Comparison of ENCODE assay signal across 24 cellular contexts in genomic region chr7:132216847-132217246, GRCh38.
A peak's percentile ranks its signal among the peaks of the same experiment; 100 is the strongest.
DNase-seq lines count a peak whose midpoint lies in the region; ATAC-seq and TF ChIP-seq lines count a peak whose summit lies in the region.
"Had no signal": no experiment of that assay in that cellular context is flagged by ENCODE, and none has a peak within 500 bp of the region (broad histone marks: within the 10 kb centered on the region; RNA-seq: fewer than 3 reads in every experiment).

No MANE protein-coding gene starts in this region.

- POLR2A ChIA-PET in WTC11 (lab: Charles Lee), result no interaction called here

- H3K4me3 ChIP-seq in sigmoid colon, result no peak overlapping the region
- H3K4me3 ChIP-seq: BLaER1 had no signal

- H3K4me1 Mint-ChIP-seq in WTC11 (peaks cover 38% of the 10 kb centered on the region), mesothelial cell of epicardium (peaks cover 33% of the 10 kb centered on the region)
- H3K4me1 Mint-ChIP-seq: CD14-positive monocyte; CD4-positive, alpha-beta memory T cell; CD4-positive, CD25-positive, alpha-beta regulatory T cell; CD8-positive, alpha-beta memory T cell had no signal

- no peaks in the 10 kb centered on the region for H3K27me3 Mint-ChIP-seq in WTC11 (ENCODE audit: low read depth)
- H3K27me3 Mint-ChIP-seq in mesothelial cell of epicardium (ENCODE audit: low read depth), result peaks cover 3% of the 10 kb centered on the region
- H3K27me3 Mint-ChIP-seq: CD4-positive, CD25-positive, alpha-beta regulatory T cell had no signal

- no peaks in the 10 kb centered on the region for H3K36me3 ChIP-seq in sigmoid colon
- H3K36me3 ChIP-seq: BE2C, BLaER1 had no signal

- H3K4me3 Mint-ChIP-seq in WTC11, result no peak overlapping the region
- no peak overlapping the region for H3K4me3 Mint-ChIP-seq in mesothelial cell of epicardium
- H3K4me3 Mint-ChIP-seq: CD14-positive monocyte; CD4-positive, alpha-beta memory T cell; CD4-positive, CD25-positive, alpha-beta regulatory T cell; CD8-positive, alpha-beta memory T cell had no signal

- H3K36me3 Mint-ChIP-seq in WTC11 (no peaks in the 10 kb centered on the region), mesothelial cell of epicardium (no peaks in the 10 kb centered on the region)
- H3K36me3 Mint-ChIP-seq: CD14-positive monocyte; CD4-positive, alpha-beta memory T cell; CD4-positive, CD25-positive, alpha-beta regulatory T cell; CD8-positive, alpha-beta memory T cell had no signal

- H3K27ac Mint-ChIP-seq in WTC11 (no peak overlapping the region), mesothelial cell of epicardium (peak overlapping the region; percentile 78)
- H3K27ac Mint-ChIP-seq: CD14-positive monocyte; CD4-positive, alpha-beta memory T cell; CD4-positive, CD25-positive, alpha-beta regulatory T cell; CD8-positive, alpha-beta memory T cell had no signal

- intact Hi-C loops in sigmoid colon (cut with DNase I), result no loop called here

- WGBS in sigmoid colon, 2 donors, result 79 to 86% methylated on average over 7 of the region's 7 CpGs

- no peaks in the 10 kb centered on the region for H3K27me3 ChIP-seq in sigmoid colon
- H3K27me3 ChIP-seq: BE2C, BLaER1 had no signal

- no peaks in the 10 kb centered on the region for H3K4me1 ChIP-seq in sigmoid colon
- H3K4me1 ChIP-seq: BE2C, BLaER1 had no signal

- TF ChIP-seq EP300 in sigmoid colon (IDR thresholded peaks at IDR 0.05), result no peak

- H3K27ac ChIP-seq in sigmoid colon, result no peak overlapping the region
- H3K27ac ChIP-seq: BLaER1 had no signal

- peaks cover 4% of the 10 kb centered on the region for H3K9me3 Mint-ChIP-seq in WTC11
- H3K9me3 Mint-ChIP-seq in mesothelial cell of epicardium, result no peaks in the 10 kb centered on the region
- H3K9me3 Mint-ChIP-seq: CD4-positive, alpha-beta memory T cell; CD4-positive, CD25-positive, alpha-beta regulatory T cell; CD8-positive, alpha-beta memory T cell had no signal

- TF ChIP-seq POLR2A in sigmoid colon (IDR thresholded peaks at IDR 0.05), result no peak

- TF ChIP-seq CTCF in WTC11 (IDR thresholded peaks at IDR 0.05), result no peak
- TF ChIP-seq CTCF in mesothelial cell of epicardium (IDR thresholded peaks at IDR 0.05; ENCODE audit: unreplicated experiment), result no peak
- TF ChIP-seq CTCF in sigmoid colon (IDR thresholded peaks at IDR 0.05), result no peak

- ATAC-seq in WTC11 (peak; percentile 51; the same call in 1 of the 2 replicates), HG03378 (IDR thresholded peaks at IDR 0.05; ENCODE audit: unreplicated experiment) (no peak), GM18498 (IDR thresholded peaks at IDR 0.05; ENCODE audit: unreplicated experiment) (no peak)

- peak; percentile 78 for DNase-seq in ELF-1 (ENCODE audit: low read depth, low spot score)
- no peak for DNase-seq in WTC11 (ENCODE audit: low spot score)
- no peak for DNase-seq in mesothelial cell of epicardium (ENCODE audit: low spot score in 2 of 2, unreplicated experiment in 2 of 2)
- DNase-seq in sigmoid colon, result peak; percentile 11
- no peak for DNase-seq in globus pallidus (ENCODE audit: low spot score)
- DNase-seq: 8988T; ACHN; BE2C; C1 segment of cervical spinal cord; CD4-positive, alpha-beta memory T cell; CD4-positive, CD25-positive, alpha-beta regulatory T cell; CD8-positive, alpha-beta memory T cell; COR-L47; DMS 273 treated with DMSO at 0.1 percent for 48 hours; DMS153; DMS53; DMS79; DND-41; EL; GF-D8 had no signal

- H3K9me3 ChIP-seq in sigmoid colon, result no peaks in the 10 kb centered on the region
- H3K9me3 ChIP-seq: BE2C, BLaER1 had no signal

- CTCF ChIA-PET in WTC11 (lab: Charles Lee), result no interaction called here

TF ChIP-seq in WTC11, 78 proteins besides CTCF, POLR2A, EP300 and RAD21:
- TF ChIP-seq SMAD3 (CRISPR knock-in tag; IDR thresholded peaks at IDR 0.05; ENCODE audit: borderline replicate concordance) (no peak), SMAD4 (CRISPR knock-in tag; IDR thresholded peaks at IDR 0.05) (no peak), NFYB (CRISPR knock-in tag; conservative IDR thresholded peaks at IDR 0.05; ENCODE audit: low read depth) (no peak), ZNF121 (CRISPR knock-in tag; IDR thresholded peaks at IDR 0.05) (no peak), ZNF512 (CRISPR knock-in tag; IDR thresholded peaks at IDR 0.05; ENCODE audit: borderline replicate concordance) (no peak), ZNF263 (CRISPR knock-in tag; IDR thresholded peaks at IDR 0.05; ENCODE audit: low read depth) (no peak), PRRX2 (CRISPR knock-in tag; IDR thresholded peaks at IDR 0.05) (no peak), AR (CRISPR knock-in tag; IDR thresholded peaks at IDR 0.05) (no peak)
- TF ChIP-seq, protein P1, sequence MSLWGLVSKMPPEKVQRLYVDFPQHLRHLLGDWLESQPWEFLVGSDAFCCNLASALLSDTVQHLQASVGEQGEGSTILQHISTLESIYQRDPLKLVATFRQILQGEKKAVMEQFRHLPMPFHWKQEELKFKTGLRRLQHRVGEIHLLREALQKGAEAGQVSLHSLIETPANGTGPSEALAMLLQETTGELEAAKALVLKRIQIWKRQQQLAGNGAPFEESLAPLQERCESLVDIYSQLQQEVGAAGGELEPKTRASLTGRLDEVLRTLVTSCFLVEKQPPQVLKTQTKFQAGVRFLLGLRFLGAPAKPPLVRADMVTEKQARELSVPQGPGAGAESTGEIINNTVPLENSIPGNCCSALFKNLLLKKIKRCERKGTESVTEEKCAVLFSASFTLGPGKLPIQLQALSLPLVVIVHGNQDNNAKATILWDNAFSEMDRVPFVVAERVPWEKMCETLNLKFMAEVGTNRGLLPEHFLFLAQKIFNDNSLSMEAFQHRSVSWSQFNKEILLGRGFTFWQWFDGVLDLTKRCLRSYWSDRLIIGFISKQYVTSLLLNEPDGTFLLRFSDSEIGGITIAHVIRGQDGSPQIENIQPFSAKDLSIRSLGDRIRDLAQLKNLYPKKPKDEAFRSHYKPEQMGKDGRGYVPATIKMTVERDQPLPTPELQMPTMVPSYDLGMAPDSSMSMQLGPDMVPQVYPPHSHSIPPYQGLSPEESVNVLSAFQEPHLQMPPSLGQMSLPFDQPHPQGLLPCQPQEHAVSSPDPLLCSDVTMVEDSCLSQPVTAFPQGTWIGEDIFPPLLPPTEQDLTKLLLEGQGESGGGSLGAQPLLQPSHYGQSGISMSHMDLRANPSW (CRISPR knock-in tag; conservative IDR thresholded peaks at IDR 0.05; ENCODE audit: low read depth), result no peak
- TF ChIP-seq, protein P2, sequence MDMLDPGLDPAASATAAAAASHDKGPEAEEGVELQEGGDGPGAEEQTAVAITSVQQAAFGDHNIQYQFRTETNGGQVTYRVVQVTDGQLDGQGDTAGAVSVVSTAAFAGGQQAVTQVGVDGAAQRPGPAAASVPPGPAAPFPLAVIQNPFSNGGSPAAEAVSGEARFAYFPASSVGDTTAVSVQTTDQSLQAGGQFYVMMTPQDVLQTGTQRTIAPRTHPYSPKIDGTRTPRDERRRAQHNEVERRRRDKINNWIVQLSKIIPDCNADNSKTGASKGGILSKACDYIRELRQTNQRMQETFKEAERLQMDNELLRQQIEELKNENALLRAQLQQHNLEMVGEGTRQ (CRISPR knock-in tag; IDR thresholded peaks at IDR 0.05), result no peak
- TF ChIP-seq, protein P3, sequence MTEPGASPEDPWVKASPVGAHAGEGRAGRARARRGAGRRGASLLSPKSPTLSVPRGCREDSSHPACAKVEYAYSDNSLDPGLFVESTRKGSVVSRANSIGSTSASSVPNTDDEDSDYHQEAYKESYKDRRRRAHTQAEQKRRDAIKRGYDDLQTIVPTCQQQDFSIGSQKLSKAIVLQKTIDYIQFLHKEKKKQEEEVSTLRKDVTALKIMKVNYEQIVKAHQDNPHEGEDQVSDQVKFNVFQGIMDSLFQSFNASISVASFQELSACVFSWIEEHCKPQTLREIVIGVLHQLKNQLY (CRISPR knock-in tag; IDR thresholded peaks at IDR 0.05), result no peak

Comparison
In these comparisons a context has a peak if more than half of its experiments do, and no peak if none do; other contexts are left out.
1. DNase-seq: peak in ELF-1 (single experiment) and sigmoid colon (single experiment); none in WTC11 (single experiment), mesothelial cell of epicardium (0 of 2) and globus pallidus (single experiment).